28 cellular contexts compared by ENCODE assay signal in the genomic region with DNA sequence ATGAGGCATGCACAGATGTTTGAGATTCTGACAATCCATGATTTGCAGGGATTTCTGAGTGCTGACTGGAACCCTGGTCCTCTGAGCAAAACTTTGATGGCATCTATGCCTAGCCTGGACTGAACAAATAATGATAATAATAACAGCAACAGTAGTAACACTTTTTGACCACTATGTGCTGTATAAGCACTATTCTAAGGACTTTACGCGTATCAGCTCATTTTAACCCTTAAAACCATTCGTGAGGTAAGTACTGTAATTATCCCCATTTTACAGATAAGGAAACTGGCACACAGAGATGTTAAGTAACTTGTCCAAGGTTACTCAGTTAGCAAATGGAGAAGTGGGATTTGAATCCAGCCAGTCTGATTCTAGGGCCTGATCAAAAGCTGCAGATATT.
"Had no signal": no experiment of that assay in that cellular context is flagged by ENCODE, and none has a peak within 500 bp of the region (broad histone marks: within the 10 kb centered on the region; RNA-seq: fewer than 3 reads in every experiment).

No MANE protein-coding gene starts in this region.

- ATAC-seq: gastroesophageal sphincter, mucosa of descending colon, right cardiac atrium had no signal

- H3K9me3 ChIP-seq: ascending aorta, mucosa of descending colon, ovary, transverse colon, vagina had no signal

- FAIRE-seq: endometrium, small intestine had no signal

- DNase-seq: activated CD4-positive, alpha-beta T cell treated with anti-CD3 and anti-CD28 coated beads, Interleukin-2, amount 50 U/mL, for 1 hour; activated CD4-positive, CD25-positive, alpha-beta regulatory T cell treated with anti-CD3 and anti-CD28 coated beads, Interleukin-2, amount 50 U/mL, for 72 hours; activated CD8-positive, alpha-beta memory T cell treated with anti-CD3 and anti-CD28 coated beads, Interleukin-2, amount 50 U/mL, for 48 hours; activated effector memory CD4-positive, alpha-beta T cell treated with Interleukin-2 at 50 U/mL for 16 hours; activated naive CD4-positive, alpha-beta T cell treated with anti-CD3 and anti-CD28 coated beads, Interleukin-2, amount 50 U/mL, for 16 hours; activated T-cell treated with anti-CD3 and anti-CD28 coated beads, Interleukin-2, amount 50 U/mL, for 48 hours; mucosa of descending colon; naive B cell; ovary; right cardiac atrium; stimulated activated CD4-positive, alpha-beta T cell treated with anti-CD3 and anti-CD28 coated beads, Interleukin-15, amount 100 ng/mL, for 24 hours; stimulated activated CD4-positive, alpha-beta T cell treated with anti-CD3 and anti-CD28 coated beads, Interleukin-2, amount 100 ng/mL, for 48 hours; T-helper 9 cell; transverse colon had no signal

- H3K36me3 Mint-ChIP-seq: neural progenitor cell had no signal

- H3K4me3 ChIP-seq: ascending aorta, breast epithelium, coronary artery, gastroesophageal sphincter, heart left ventricle, left lung, mucosa of descending colon, neural progenitor cell, ovary, psoas muscle, transverse colon, vagina had no signal

- H3K9ac ChIP-seq: neural progenitor cell had no signal

- H3K27ac ChIP-seq: ascending aorta, coronary artery, gastroesophageal sphincter, heart left ventricle, left lung, neural progenitor cell, ovary, psoas muscle, transverse colon, vagina, VCaP had no signal

- H3K36me3 ChIP-seq: ascending aorta, breast epithelium, gastroesophageal sphincter, heart left ventricle, left lung, neural progenitor cell, ovary, transverse colon, vagina had no signal

- H2AFZ ChIP-seq: neural progenitor cell had no signal

- H3K27ac Mint-ChIP-seq: memory B cell; naive B cell; stimulated activated naive CD8-positive, alpha-beta T cell treated with anti-CD3 and anti-CD28 coated beads, Interleukin-15, Interleukin-2, amounts not matched to agents 100 ng/mL and 50 ng/mL, for 24 hours had no signal

- H3K4me3 Mint-ChIP-seq: memory B cell; naive B cell; neural progenitor cell; stimulated activated naive CD8-positive, alpha-beta T cell treated with anti-CD3 and anti-CD28 coated beads, Interleukin-15, Interleukin-2, amounts not matched to agents 100 ng/mL and 50 ng/mL, for 24 hours had no signal

- H3K27me3 ChIP-seq: ascending aorta, breast epithelium, neural progenitor cell, ovary, vagina had no signal

- H3K4me2 ChIP-seq: neural progenitor cell had no signal

- H3K4me1 ChIP-seq: ascending aorta, breast epithelium, gastroesophageal sphincter, heart left ventricle, left lung, neural progenitor cell, psoas muscle, transverse colon, vagina had no signal

- H3K4me1 Mint-ChIP-seq: memory B cell, naive B cell had no signal
